In genomic region chr3:64188810-64189560, GRCh38 we compare ENCODE assay signal across 9 cellular contexts. TPM values are rescaled to one million over a fixed set of nuclear protein-coding genes. Genes with fewer than 3 reads are reported as not detected.
DNase-seq lines count a peak whose midpoint lies in the region; ATAC-seq, FAIRE-seq and TF ChIP-seq lines count a peak whose summit lies in the region.
"Had no signal": no experiment of that assay in that cellular context is flagged by ENCODE, and none has a peak within 500 bp of the region (broad histone marks: within the 10 kb centered on the region; RNA-seq: fewer than 3 reads in every experiment).

No MANE protein-coding gene starts in this region.

- no peaks in the 10 kb centered on the region for H3K36me3 ChIP-seq in Caco-2 (ENCODE audit: control insufficient read depth, insufficient read depth, low read length)
- H3K36me3 ChIP-seq in pancreas: no peaks in the 10 kb centered on the region

- peaks cover 6% of the 10 kb centered on the region for H3K36me3 Mint-ChIP-seq in Caco-2 (ENCODE audit: insufficient read depth, unreplicated experiment)
- no peaks in the 10 kb centered on the region for H3K36me3 Mint-ChIP-seq in activated T-cell treated with anti-CD3 and anti-CD28 coated beads, Interleukin-2, amount 50 U/mL, for 72 hours (ENCODE audit: insufficient read depth in 2 of 2)
- H3K36me3 Mint-ChIP-seq in T-cell: no peaks in the 10 kb centered on the region

- peak; percentile 45 to 57 for DNase-seq in Caco-2
- peak; percentile 78 for DNase-seq in RWPE1 (ENCODE audit: low spot score)
- peak; percentile 43 for DNase-seq in globus pallidus (ENCODE audit: low spot score)
- DNase-seq in pancreas: peak in 3 of 6 donors; percentile 18 to 26 (median 22)
- DNase-seq in activated T-cell treated with anti-CD3 and anti-CD28 coated beads, Interleukin-2, amount 50 U/mL, for 72 hours: no peak
- DNase-seq in T-cell: no peak
- no peak for DNase-seq in DMS153 treated with DMSO at 0.1 percent for 48 hours (lab: John Stamatoyannopoulos, UW; ENCODE audit: unreplicated experiment)
- no peak for DNase-seq in activated effector memory CD4-positive, alpha-beta T cell treated with Interleukin-2 at 50 U/mL for 16 hours
- DNase-seq: stimulated activated CD4-positive, alpha-beta T cell treated with anti-CD3 and anti-CD28 coated beads, Interleukin-4, amount 100 ng/mL, for 4 hours had no signal

- H3K4me3 Mint-ChIP-seq in Caco-2 (ENCODE audit: unreplicated experiment) (peak overlapping the region; percentile 20), T-cell (no peak overlapping the region)
- no peak overlapping the region for H3K4me3 Mint-ChIP-seq in activated T-cell treated with anti-CD3 and anti-CD28 coated beads, Interleukin-2, amount 50 U/mL, for 72 hours

- peaks cover 11% of the 10 kb centered on the region for H3K4me1 Mint-ChIP-seq in Caco-2 (ENCODE audit: low read depth, unreplicated experiment)
- no peaks in the 10 kb centered on the region for H3K4me1 Mint-ChIP-seq in activated T-cell treated with anti-CD3 and anti-CD28 coated beads, Interleukin-2, amount 50 U/mL, for 72 hours (ENCODE audit: low read depth)
- H3K4me1 Mint-ChIP-seq in T-cell: no peaks in the 10 kb centered on the region

- H3K9me3 Mint-ChIP-seq in Caco-2 (ENCODE audit: unreplicated experiment): peaks cover 12% of the 10 kb centered on the region
- peaks cover 2 to 7% of the 10 kb centered on the region in 2 donors for H3K9me3 Mint-ChIP-seq in activated T-cell treated with anti-CD3 and anti-CD28 coated beads, Interleukin-2, amount 50 U/mL, for 72 hours
- H3K9me3 Mint-ChIP-seq in T-cell: peaks cover 2 to 5% (median 3%) of the 10 kb centered on the region in 3 donors

- TF ChIP-seq CTCF in Caco-2 (IDR thresholded peaks at IDR 0.05; ENCODE audit: insufficient read depth in 1 of 2, low read depth in 1 of 2, low read length in 1 of 2, severe bottlenecking in 1 of 2, unreplicated experiment in 1 of 2) (no peak), RWPE1 (conservative IDR thresholded peaks at IDR 0.05; ENCODE audit: low read depth) (no peak), pancreas (IDR thresholded peaks at IDR 0.05) (no peak)

- CTCF ChIA-PET in Caco-2 (lab: Charles Lee): no interaction called here
- CTCF ChIA-PET in RWPE1 (lab: Yijun Ruan, JAX): no interaction called here
- CTCF ChIA-PET in T-cell (lab: Charles Lee): no interaction called here

- 56 to 61% methylated on average over 7 of the region's 7 CpGs for WGBS in pancreas, 2 donors

- H3K27ac Mint-ChIP-seq in Caco-2 (ENCODE audit: unreplicated experiment) (peak overlapping the region; percentile 45), T-cell (no peak overlapping the region)
- H3K27ac Mint-ChIP-seq in activated T-cell treated with anti-CD3 and anti-CD28 coated beads, Interleukin-2, amount 50 U/mL, for 72 hours: no peak overlapping the region

- peaks cover 35% of the 10 kb centered on the region for H3K4me1 ChIP-seq in Caco-2
- peaks cover 17 to 32% (median 20%) of the 10 kb centered on the region in 3 donors for H3K4me1 ChIP-seq in pancreas

- intact Hi-C loops in Caco-2 (cut with micrococcal nuclease; ENCODE audit: unreplicated experiment) (loop anchor here (10.0 kb wide), 1 partner anchor 296 kb away; no protein-coding TSS in a partner anchor), pancreas (cut with DNase I) (no loop called here)

- H3K27me3 ChIP-seq in Caco-2 (replicated peaks; ENCODE audit: control insufficient read depth, insufficient read depth, low read length): no peaks in the 10 kb centered on the region
- H3K27me3 ChIP-seq in pancreas: no peaks in the 10 kb centered on the region

- no peak for FAIRE-seq in pancreas (lab: Jason Lieb, UNC)

- H3K27ac ChIP-seq in RWPE1 (peak overlapping the region; percentile 78), pancreas (peak overlapping the region in 2 of 4 donors; percentile 80 to 87)

- H3K4me3 ChIP-seq in Caco-2 (ENCODE audit: low read depth, low read length): no peak overlapping the region
- H3K4me3 ChIP-seq in pancreas: no peak overlapping the region

- H3K27me3 Mint-ChIP-seq in Caco-2 (ENCODE audit: insufficient read depth, unreplicated experiment) (no peaks in the 10 kb centered on the region), T-cell (peaks cover 0 to 2% of the 10 kb centered on the region in 2 donors)
- peaks cover 12% of the 10 kb centered on the region for H3K27me3 Mint-ChIP-seq in activated T-cell treated with anti-CD3 and anti-CD28 coated beads, Interleukin-2, amount 50 U/mL, for 72 hours (ENCODE audit: low read depth)

- peaks cover 10% of the 10 kb centered on the region; the same call in 1 of the 2 replicates for H3K9me3 ChIP-seq in Caco-2
- no peaks in the 10 kb centered on the region for H3K9me3 ChIP-seq in pancreas

- ATAC-seq in pancreas: peak; percentile 9 to 58 (median 32)
- no peak for ATAC-seq in activated T-cell treated with anti-CD3 and anti-CD28 coated beads, Interleukin-2, amount 50 U/mL, for 72 hours (replicated peaks in 1 of 2)
- ATAC-seq in T-cell (replicated peaks in 1 of 4): no peak

- POLR2A ChIA-PET in Caco-2 (lab: Charles Lee): no interaction called here
- POLR2A ChIA-PET in RWPE1 (lab: Yijun Ruan, JAX; ENCODE audit: low non-redundant PET): no interaction called here
- POLR2A ChIA-PET in T-cell (lab: Charles Lee): no interaction called here

- BruUV-seq in Caco-2 (replicated peaks; lab: Mats Ljungman, UMichigan): no TSS peak

RNA-seq across cellular contexts. Expression of gene PRICKLE2, which starts 36.3 kb away (rescaled TPM):
- total RNA-seq in Caco-2 (2022) (4.2 and 6.0 TPM in 2 replicates), pancreas (10 to 100 TPM in 2 of 6 donors, 1 to 10 TPM in 4; 5.0 to 13.9 (median 8.7) TPM), T-cell (under 1 TPM in 3 of 5 donors, not detected in 2; 0.06 to 0.13 (median 0.09) TPM)
- 1 to 10 TPM; 1.5 to 4.1 TPM for polyA plus RNA-seq in pancreas
- total RNA-seq in activated T-cell treated with anti-CD3 and anti-CD28 coated beads, Interleukin-2, amount 50 U/mL, for 72 hours: under 1 TPM; 0.09 to 0.17 TPM

Comparison
In these comparisons a context has a peak if more than half of its experiments do, and no peak if none do; other contexts are left out.
1. DNase-seq: peak in Caco-2 (2 of 2), RWPE1 (single experiment) and globus pallidus (single experiment); none in activated T-cell treated with anti-CD3 and anti-CD28 coated beads, Interleukin-2, amount 50 U/mL, for 72 hours (0 of 2), T-cell (0 of 34), DMS153 treated with DMSO at 0.1 percent for 48 hours (single experiment) and activated effector memory CD4-positive, alpha-beta T cell treated with Interleukin-2 at 50 U/mL for 16 hours (single experiment).
2. ATAC-seq: peak in pancreas (4 of 4); none in activated T-cell treated with anti-CD3 and anti-CD28 coated beads, Interleukin-2, amount 50 U/mL, for 72 hours (0 of 2) and T-cell (0 of 4).